8 cellular contexts compared by ENCODE assay signal in the genomic region with DNA sequence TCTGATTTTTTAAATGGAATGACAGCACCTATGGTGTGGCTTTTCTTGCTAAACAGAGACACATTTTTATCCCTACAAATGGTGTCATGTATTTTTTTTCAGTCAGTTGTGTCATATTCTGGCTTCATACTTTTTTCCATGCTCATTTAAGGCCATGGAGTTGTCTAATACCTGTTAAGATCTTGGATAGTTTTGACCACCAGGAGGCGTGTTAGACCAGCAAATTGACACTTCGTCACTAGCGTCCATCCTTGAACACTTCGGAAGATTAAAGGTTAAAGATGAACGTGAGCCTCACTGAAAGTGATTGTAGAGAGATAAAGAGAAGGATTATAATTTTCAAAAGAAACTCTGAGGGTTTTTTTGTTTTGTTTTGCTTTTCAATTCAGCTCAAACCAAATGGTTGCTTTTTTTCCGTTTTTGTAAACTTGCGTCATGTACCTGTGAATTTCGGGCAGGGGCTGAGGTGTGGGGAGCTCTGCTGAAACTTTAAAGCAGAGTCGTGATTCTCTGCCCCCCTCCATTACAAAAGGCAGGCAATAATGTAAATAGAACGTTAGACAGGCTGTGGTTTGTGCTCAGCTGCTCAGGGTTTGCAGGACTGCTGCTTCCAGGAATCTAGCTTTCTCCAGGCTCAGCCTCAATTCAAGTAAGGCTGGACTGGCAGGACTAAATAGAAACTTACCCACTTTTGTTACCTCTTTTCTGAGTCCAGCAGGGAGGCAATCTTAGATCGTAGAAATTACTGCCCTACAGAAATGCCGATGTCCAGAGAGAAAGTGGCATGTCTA.
DNase-seq lines count a peak whose midpoint lies in the region; ATAC-seq and TF ChIP-seq lines count a peak whose summit lies in the region.

No MANE protein-coding gene starts in this region.

- POLR2A ChIA-PET in activated CD4-positive, alpha-beta T cell treated with anti-CD3 and anti-CD28 coated beads for 36 hours (lab: Charles Lee), result no interaction called here

- H3K4me3 ChIP-seq in gastrocnemius medialis, result no peak overlapping the region

- peak; percentile 65 to 77 (median 73) for TF ChIP-seq CTCF in gastrocnemius medialis (IDR thresholded peaks at IDR 0.05 in 4 of 5, conservative IDR thresholded peaks at IDR 0.05 in 1 of 5)

- H3K27me3 ChIP-seq in gastrocnemius medialis, result no peaks in the 10 kb centered on the region

- H3K9me3 ChIP-seq in gastrocnemius medialis, result no peaks in the 10 kb centered on the region

- H3K4me3 Mint-ChIP-seq in activated CD4-positive, alpha-beta T cell treated with anti-CD3 and anti-CD28 coated beads for 36 hours, result no peak overlapping the region
- no peak overlapping the region for H3K4me3 Mint-ChIP-seq in activated T-helper 17 cell treated with anti-CD3 and anti-CD28 coated beads, Interleukin-2, amount 50 U/mL, for 72 hours

- intact Hi-C loops in activated CD4-positive, alpha-beta T cell treated with anti-CD3 and anti-CD28 coated beads for 36 hours (cut with DNase I, micrococcal nuclease), result loop anchor here (1.0 to 5.0 kb wide), 4 partner anchors 247 to 1003 kb away; no protein-coding TSS in a partner anchor
- intact Hi-C loops in left ventricle myocardium superior (cut with micrococcal nuclease), result loop anchor here (2.0 kb wide), 1 partner anchor 344 kb away; no protein-coding TSS in a partner anchor
- intact Hi-C loops in gastrocnemius medialis (cut with DNase I; ENCODE audit: low total_unique reads), result loop anchor here (1.0 to 10.0 kb wide), 3 partner anchors 247 to 1006 kb away; no protein-coding TSS in a partner anchor

- peaks cover 2% of the 10 kb centered on the region for H3K4me1 Mint-ChIP-seq in activated CD4-positive, alpha-beta T cell treated with anti-CD3 and anti-CD28 coated beads for 36 hours
- no peaks in the 10 kb centered on the region for H3K4me1 Mint-ChIP-seq in activated T-helper 17 cell treated with anti-CD3 and anti-CD28 coated beads, Interleukin-2, amount 50 U/mL, for 72 hours

- no peaks in the 10 kb centered on the region for H3K36me3 Mint-ChIP-seq in activated CD4-positive, alpha-beta T cell treated with anti-CD3 and anti-CD28 coated beads for 36 hours (ENCODE audit: low read depth)
- H3K36me3 Mint-ChIP-seq in activated T-helper 17 cell treated with anti-CD3 and anti-CD28 coated beads, Interleukin-2, amount 50 U/mL, for 72 hours (ENCODE audit: low read depth), result no peaks in the 10 kb centered on the region

- ATAC-seq in activated CD4-positive, alpha-beta T cell treated with anti-CD3 and anti-CD28 coated beads for 36 hours, result peak; percentile 47
- ATAC-seq in HG03175 (IDR thresholded peaks at IDR 0.05; ENCODE audit: unreplicated experiment) (peak; percentile 39), left ventricle myocardium superior (peak; percentile 49), gastrocnemius medialis (peak; percentile 55 to 61), GM18909 (IDR thresholded peaks at IDR 0.05; ENCODE audit: poor library complexity, unreplicated experiment) (no peak)
- ATAC-seq in activated T-helper 17 cell treated with anti-CD3 and anti-CD28 coated beads, Interleukin-2, amount 50 U/mL, for 72 hours (replicated peaks), result peak; percentile 34

- in situ Hi-C loops in gastrocnemius medialis (cut with MboI; ENCODE audit: low sequenced_read_pairs in 4 of 4), result loop anchor here (5.0 to 25.0 kb wide), 5 partner anchors 246 to 998 kb away; a partner anchor contains a TSS

- peak; percentile 65 for DNase-seq in activated CD4-positive, alpha-beta T cell treated with anti-CD3 and anti-CD28 coated beads for 36 hours
- DNase-seq in activated CD4-positive, alpha-beta T cell treated with anti-CD3 and anti-CD28 coated beads for 1 hour, result no peak
- DNase-seq in NCI-H510A (lab: John Stamatoyannopoulos, UW) (peak; percentile 80), left ventricle myocardium superior (no peak), gastrocnemius medialis (no peak)

- H3K9me3 Mint-ChIP-seq in activated CD4-positive, alpha-beta T cell treated with anti-CD3 and anti-CD28 coated beads for 36 hours (ENCODE audit: low read depth), result no peaks in the 10 kb centered on the region
- H3K9me3 Mint-ChIP-seq in activated T-helper 17 cell treated with anti-CD3 and anti-CD28 coated beads, Interleukin-2, amount 50 U/mL, for 72 hours, result no peaks in the 10 kb centered on the region

- CTCF ChIA-PET in activated CD4-positive, alpha-beta T cell treated with anti-CD3 and anti-CD28 coated beads for 36 hours (lab: Charles Lee), result interaction anchor here (0.7 to 3.2 kb wide), 11 partner anchors 9 to 1203 kb away, joined by 3 to 19 read pairs (median 3); no protein-coding TSS in a partner anchor

- no peaks in the 10 kb centered on the region for H3K36me3 ChIP-seq in gastrocnemius medialis

- TF ChIP-seq POLR2A in gastrocnemius medialis (IDR thresholded peaks at IDR 0.05), result no peak

- H3K27ac ChIP-seq in gastrocnemius medialis, result no peak overlapping the region

- H3K27ac Mint-ChIP-seq in activated CD4-positive, alpha-beta T cell treated with anti-CD3 and anti-CD28 coated beads for 36 hours, result no peak overlapping the region
- no peak overlapping the region for H3K27ac Mint-ChIP-seq in activated T-helper 17 cell treated with anti-CD3 and anti-CD28 coated beads, Interleukin-2, amount 50 U/mL, for 72 hours

- peaks cover 3% of the 10 kb centered on the region for H3K27me3 Mint-ChIP-seq in activated CD4-positive, alpha-beta T cell treated with anti-CD3 and anti-CD28 coated beads for 36 hours
- peaks cover 4% of the 10 kb centered on the region for H3K27me3 Mint-ChIP-seq in activated T-helper 17 cell treated with anti-CD3 and anti-CD28 coated beads, Interleukin-2, amount 50 U/mL, for 72 hours

- no peaks in the 10 kb centered on the region for H3K4me1 ChIP-seq in gastrocnemius medialis

Comparison
In these comparisons a context has a peak if more than half of its experiments do, and no peak if none do; other contexts are left out.
1. DNase-seq: peak in activated CD4-positive, alpha-beta T cell treated with anti-CD3 and anti-CD28 coated beads for 36 hours (single experiment) and NCI-H510A (single experiment); none in activated CD4-positive, alpha-beta T cell treated with anti-CD3 and anti-CD28 coated beads for 1 hour (single experiment), left ventricle myocardium superior (single experiment) and gastrocnemius medialis (0 of 2).